28 cellular contexts compared by ENCODE assay signal in genomic region chr2:144559681-144560080, GRCh38.
"Had no signal": no experiment of that assay in that cellular context is flagged by ENCODE, and none has a peak within 500 bp of the region (broad histone marks: within the 10 kb centered on the region; RNA-seq: fewer than 3 reads in every experiment).

No MANE protein-coding gene starts in this region.

- ATAC-seq: esophagus mucosa; pancreas; psoas muscle; stimulated activated naive B cell treated with anti-CD40 and anti-IgM and Interleukin-4, amounts not matched to agents 10 μg/mL and 1 μg/mL and 100 μg/mL, for 72 hours; T-helper 17 cell; upper lobe of right lung had no signal

- H3K27ac ChIP-seq: left ventricle myocardium inferior, pancreas, psoas muscle, sigmoid colon, suprapubic skin, tibial artery, upper lobe of right lung had no signal

- FAIRE-seq: endothelial cell of umbilical vein, pancreas, small intestine had no signal

- H3K27ac Mint-ChIP-seq: activated CD4-positive, alpha-beta memory T cell treated with anti-CD3 and anti-CD28 coated beads for 36 hours; activated CD4-positive, alpha-beta T cell treated with anti-CD3 and anti-CD28 coated beads, Interleukin-2, amount 10 ng/mL, durations not matched to agents 24 days and 14 days; activated T-cell treated with anti-CD3 and anti-CD28 coated beads, Interleukin-2, amount 50 U/mL, for 24 hours; nephron; stimulated activated naive B cell treated with anti-CD40 and anti-IgM and Interleukin-4, amounts not matched to agents 10 μg/mL and 1 μg/mL and 100 μg/mL, for 72 hours; T-helper 17 cell had no signal

- H3K4me1 Mint-ChIP-seq: activated CD4-positive, alpha-beta T cell treated with anti-CD3 and anti-CD28 coated beads, Interleukin-2, amount 10 ng/mL, durations not matched to agents 24 days and 14 days; T-helper 17 cell had no signal

- H3K36me3 ChIP-seq: left ventricle myocardium inferior, pancreas, sigmoid colon, suprapubic skin, tibial artery, upper lobe of right lung had no signal

- H3K4me3 Mint-ChIP-seq: activated CD4-positive, alpha-beta memory T cell treated with anti-CD3 and anti-CD28 coated beads for 36 hours; activated CD4-positive, alpha-beta T cell treated with anti-CD3 and anti-CD28 coated beads, Interleukin-2, amount 10 ng/mL, durations not matched to agents 24 days and 14 days; activated T-cell treated with anti-CD3 and anti-CD28 coated beads, Interleukin-2, amount 50 U/mL, for 24 hours; nephron; stimulated activated naive B cell treated with anti-CD40 and anti-IgM and Interleukin-4, amounts not matched to agents 10 μg/mL and 1 μg/mL and 100 μg/mL, for 72 hours; T-helper 17 cell had no signal

- H3K4me1 ChIP-seq: left ventricle myocardium inferior, pancreas, psoas muscle, sigmoid colon, suprapubic skin, upper lobe of right lung had no signal

- H3K36me3 Mint-ChIP-seq: activated CD4-positive, alpha-beta memory T cell treated with anti-CD3 and anti-CD28 coated beads for 36 hours; stimulated activated naive B cell treated with anti-CD40 and anti-IgM and Interleukin-4, amounts not matched to agents 10 μg/mL and 1 μg/mL and 100 μg/mL, for 72 hours had no signal

- H3K9me3 ChIP-seq: left ventricle myocardium inferior, pancreas, psoas muscle, sigmoid colon, suprapubic skin, tibial artery, upper lobe of right lung had no signal

- DNase-seq: activated CD4-positive, alpha-beta memory T cell treated with anti-CD3 and anti-CD28 coated beads for 36 hours; activated CD4-positive, alpha-beta T cell treated with anti-CD3 and anti-CD28 coated beads, Interleukin-2, amount 10 ng/mL, durations not matched to agents 24 days and 14 days; activated CD4-positive, CD25-positive, alpha-beta regulatory T cell treated with anti-CD3 and anti-CD28 coated beads, Interleukin-2, amount 50 U/mL, for 72 hours; activated CD8-positive, alpha-beta memory T cell treated with anti-CD3 and anti-CD28 coated beads, Interleukin-2, amount 50 U/mL, for 4 hours; activated gamma-delta T cell treated with Interleukin-2 at 50 U/mL for 16 hours; activated naive CD4-positive, alpha-beta T cell treated with anti-CD3 and anti-CD28 coated beads, Interleukin-2, amount 50 U/mL, for 16 hours; activated T-cell treated with anti-CD3 and anti-CD28 coated beads, Interleukin-2, amount 50 U/mL, for 24 hours; amygdala; central memory CD4-positive, alpha-beta T cell; foreskin fibroblast; left ventricle myocardium inferior; mesendoderm; nucleus accumbens; pancreas; psoas muscle; sigmoid colon; small intestine; stimulated activated CD4-positive, alpha-beta T cell treated with anti-CD3 and anti-CD28 coated beads, Interleukin-4, amount 100 ng/mL, for 24 hours; stimulated activated naive B cell treated with anti-CD40 and anti-IgM and Interleukin-4, amounts not matched to agents 10 μg/mL and 1 μg/mL and 100 μg/mL, for 72 hours; T-helper 17 cell; T1000; tibial artery; upper lobe of right lung had no signal

- H3K27me3 ChIP-seq: pancreas, sigmoid colon, suprapubic skin, tibial artery, upper lobe of right lung had no signal

- H3K9me3 Mint-ChIP-seq: activated CD4-positive, alpha-beta memory T cell treated with anti-CD3 and anti-CD28 coated beads for 36 hours; activated CD4-positive, alpha-beta T cell treated with anti-CD3 and anti-CD28 coated beads, Interleukin-2, amount 10 ng/mL, durations not matched to agents 24 days and 14 days; activated T-cell treated with anti-CD3 and anti-CD28 coated beads, Interleukin-2, amount 50 U/mL, for 24 hours; stimulated activated naive B cell treated with anti-CD40 and anti-IgM and Interleukin-4, amounts not matched to agents 10 μg/mL and 1 μg/mL and 100 μg/mL, for 72 hours had no signal

- H3K4me3 ChIP-seq: left ventricle myocardium inferior, lung, pancreas, psoas muscle, sigmoid colon, suprapubic skin, tibial artery, upper lobe of right lung had no signal
